In the genomic region with DNA sequence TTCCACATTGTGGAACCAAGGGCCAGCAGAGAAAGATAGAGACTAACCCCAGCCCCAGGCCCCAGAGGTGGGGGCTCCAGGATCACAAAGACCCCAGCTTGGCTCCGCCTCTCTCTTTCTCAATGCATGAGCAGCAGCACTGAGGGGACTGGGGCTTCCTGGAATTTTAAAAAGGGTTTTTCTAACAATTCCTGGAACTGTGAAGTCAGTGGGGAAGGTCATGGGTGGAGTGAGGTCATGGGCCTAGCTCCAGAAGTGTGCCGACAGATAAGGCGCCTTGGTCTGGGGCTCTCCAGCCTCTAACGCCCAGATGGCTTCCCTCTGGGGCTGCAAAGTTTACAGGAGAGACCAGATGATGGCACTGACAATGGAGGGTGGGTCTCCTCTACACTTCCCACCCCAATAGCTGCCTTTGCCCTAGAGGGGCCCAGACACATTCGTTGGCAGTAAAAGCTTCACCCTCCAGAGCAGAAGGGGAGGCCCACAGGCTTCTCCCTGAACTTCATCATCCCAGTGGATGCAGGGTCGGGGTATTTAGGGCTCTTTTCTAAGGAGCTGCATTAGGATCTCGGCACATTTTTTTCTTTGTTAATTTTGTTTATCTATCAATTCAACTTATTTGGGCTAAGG, we compare ENCODE assay signal across 15 cellular contexts. TPM values are rescaled to one million over a fixed set of nuclear protein-coding genes. Genes with fewer than 3 reads are reported as not detected.
DNase-seq lines count a peak whose midpoint lies in the region; ATAC-seq and TF ChIP-seq lines count a peak whose summit lies in the region.
"Had no signal": no experiment of that assay in that cellular context is flagged by ENCODE, and none has a peak within 500 bp of the region (broad histone marks: within the 10 kb centered on the region; RNA-seq: fewer than 3 reads in every experiment).

No MANE protein-coding gene starts in this region.

- in situ Hi-C loops in KBM-7 (cut with MboI; ENCODE audit: low pct_unique_long_range_greater_than_20kb, low sequenced_read_pairs) = no loop called here

- no peaks in the 10 kb centered on the region for H3K27me3 ChIP-seq in spleen (replicated peaks in 1 of 7)
- H3K27me3 ChIP-seq: pancreas had no signal

- no peaks in the 10 kb centered on the region for H3K36me3 ChIP-seq in spleen
- H3K36me3 ChIP-seq: pancreas had no signal

- H3K4me1 ChIP-seq in spleen = peaks cover 7 to 61% (median 32%) of the 10 kb centered on the region in 6 donors
- H3K4me1 ChIP-seq: pancreas had no signal

- H3K9me3 Mint-ChIP-seq in dendritic cell treated with granulocyte-macrophage colony-stimulating factor and Interleukin-4, amounts not matched to agents 40 ng/mL and 50 ng/mL, for 4 days = no peaks in the 10 kb centered on the region
- H3K9me3 Mint-ChIP-seq: memory B cell had no signal

- peak; percentile 65 for DNase-seq in KBM-7
- DNase-seq in left lobe of liver (ENCODE audit: low spot score) = no peak
- DNase-seq in spleen = no peak
- DNase-seq in AML-193 (lab: John Stamatoyannopoulos, UW) = no peak
- DNase-seq in mucosa of gallbladder (ENCODE audit: low spot score) = no peak
- DNase-seq: NCI-H1105; stimulated activated CD8-positive, alpha-beta memory T cell treated with anti-CD3 and anti-CD28 coated beads, Interleukin-4, amount 100 ng/mL, for 48 hours; SW 1271 had no signal

- 56 to 74% (median 66%) methylated on average over 7 of the region's 7 CpGs for WGBS in spleen, 5 donors

- no peak overlapping the region for H3K4me3 Mint-ChIP-seq in dendritic cell treated with granulocyte-macrophage colony-stimulating factor and Interleukin-4, amounts not matched to agents 40 ng/mL and 50 ng/mL, for 4 days
- H3K4me3 Mint-ChIP-seq: memory B cell had no signal

- no peak for TF ChIP-seq POLR2A in spleen (IDR thresholded peaks at IDR 0.05)

- no peak overlapping the region for H3K4me3 ChIP-seq in spleen
- H3K4me3 ChIP-seq: pancreas had no signal

- peak; percentile 65 for ATAC-seq in left lobe of liver
- ATAC-seq in HG03159 (IDR thresholded peaks at IDR 0.05; ENCODE audit: unreplicated experiment) = no peak

- H3K27ac ChIP-seq in spleen = peak overlapping the region in 6 of 8 donors; percentile 48 to 72 (median 60)
- H3K27ac ChIP-seq: C4-2B, pancreas had no signal

- H3K9me3 ChIP-seq in spleen = no peaks in the 10 kb centered on the region
- H3K9me3 ChIP-seq: pancreas had no signal

- no peaks in the 10 kb centered on the region for H3K27me3 Mint-ChIP-seq in dendritic cell treated with granulocyte-macrophage colony-stimulating factor and Interleukin-4, amounts not matched to agents 40 ng/mL and 50 ng/mL, for 4 days
- H3K27me3 Mint-ChIP-seq: memory B cell had no signal

- intact Hi-C loops in dendritic cell treated with granulocyte-macrophage colony-stimulating factor and Interleukin-4, amounts not matched to agents 40 ng/mL and 50 ng/mL, for 4 days (cut with micrococcal nuclease) = loop anchor here (1.0 to 5.0 kb wide), 3 partner anchors 10 to 46 kb away; a partner anchor contains a TSS
- intact Hi-C loops in spleen (cut with DNase I; ENCODE audit: low total_unique reads) = no loop called here

- TF ChIP-seq CTCF in spleen (IDR thresholded peaks at IDR 0.05 in 8 of 11, conservative IDR thresholded peaks at IDR 0.05 in 3 of 11) = no peak

- peaks cover 87% of the 10 kb centered on the region for H3K4me1 Mint-ChIP-seq in dendritic cell treated with granulocyte-macrophage colony-stimulating factor and Interleukin-4, amounts not matched to agents 40 ng/mL and 50 ng/mL, for 4 days (ENCODE audit: low read depth)
- H3K4me1 Mint-ChIP-seq: memory B cell had no signal

- no peaks in the 10 kb centered on the region for H3K36me3 Mint-ChIP-seq in dendritic cell treated with granulocyte-macrophage colony-stimulating factor and Interleukin-4, amounts not matched to agents 40 ng/mL and 50 ng/mL, for 4 days (ENCODE audit: low read depth)
- H3K36me3 Mint-ChIP-seq: memory B cell had no signal

- H3K27ac Mint-ChIP-seq in dendritic cell treated with granulocyte-macrophage colony-stimulating factor and Interleukin-4, amounts not matched to agents 40 ng/mL and 50 ng/mL, for 4 days = peak overlapping the region; percentile 98
- H3K27ac Mint-ChIP-seq: memory B cell had no signal

RNA-seq across cellular contexts. Expression of a gene that starts 46.9 kb away (rescaled TPM):
- total RNA-seq in left lobe of liver (4.8 TPM), spleen (100 to 1,000 TPM in 1 of 7 donors, 10 to 100 TPM in 6; 50.4 to 103 (median 75.4) TPM), mucosa of gallbladder (38.4 TPM)
- polyA plus RNA-seq in spleen = 1 to 10 TPM; 4.1 to 6.0 (median 5.9) TPM
- total RNA-seq: NCI-H460, OCI-LY7 had no signal
